ENCODE assay signal across 13 cellular contexts in the genomic region with DNA sequence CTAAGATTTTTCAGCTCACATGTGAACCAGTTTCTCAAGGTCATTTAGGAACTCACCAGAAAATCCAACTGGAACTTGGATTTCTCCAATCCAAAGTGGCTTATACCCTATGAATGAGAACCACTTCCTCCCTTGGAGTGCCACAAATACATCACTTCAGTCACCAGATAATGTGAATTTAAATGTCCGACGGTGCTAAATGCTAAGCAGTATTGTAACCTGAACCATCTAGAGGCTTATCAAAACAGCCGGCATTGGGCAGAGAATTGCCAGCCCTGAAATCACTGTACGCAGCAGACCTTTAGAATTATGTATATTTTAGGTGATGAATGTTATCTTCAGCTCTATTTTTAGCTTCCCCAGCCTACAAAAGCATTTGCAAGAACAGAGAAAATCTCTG.
"Had no signal": no experiment of that assay in that cellular context is flagged by ENCODE, and none has a peak within 500 bp of the region (broad histone marks: within the 10 kb centered on the region; RNA-seq: fewer than 3 reads in every experiment).

No MANE protein-coding gene starts in this region.

- H3K27ac Mint-ChIP-seq: activated naive CD4-positive, alpha-beta T cell treated with anti-CD3 and anti-CD28 coated beads, Interleukin-2, amount 10 ng/mL, durations not matched to agents 7 days and 5 days; activated T-helper 17 cell treated with anti-CD3 and anti-CD28 coated beads, Interleukin-2, amount 50 U/mL, for 72 hours; dendritic cell treated with granulocyte-macrophage colony-stimulating factor and Interleukin-4, amounts not matched to agents 40 ng/mL and 50 ng/mL, for 4 days; effector memory CD8-positive, alpha-beta T cell; nephron had no signal

- H3K4me3 Mint-ChIP-seq: activated naive CD4-positive, alpha-beta T cell treated with anti-CD3 and anti-CD28 coated beads, Interleukin-2, amount 10 ng/mL, durations not matched to agents 7 days and 5 days; activated T-helper 17 cell treated with anti-CD3 and anti-CD28 coated beads, Interleukin-2, amount 50 U/mL, for 72 hours; dendritic cell treated with granulocyte-macrophage colony-stimulating factor and Interleukin-4, amounts not matched to agents 40 ng/mL and 50 ng/mL, for 4 days; effector memory CD8-positive, alpha-beta T cell; nephron had no signal

- H3K4me1 Mint-ChIP-seq: activated naive CD4-positive, alpha-beta T cell treated with anti-CD3 and anti-CD28 coated beads, Interleukin-2, amount 10 ng/mL, durations not matched to agents 7 days and 5 days; activated T-helper 17 cell treated with anti-CD3 and anti-CD28 coated beads, Interleukin-2, amount 50 U/mL, for 72 hours had no signal

- H3K27me3 ChIP-seq: gastroesophageal sphincter, left lung had no signal

- H3K27ac ChIP-seq: epithelial cell of prostate, gastroesophageal sphincter, left lung had no signal

- ATAC-seq: activated T-helper 17 cell treated with anti-CD3 and anti-CD28 coated beads, Interleukin-2, amount 50 U/mL, for 72 hours; effector memory CD8-positive, alpha-beta T cell; gastroesophageal sphincter; left lung had no signal

- H3K4me1 ChIP-seq: left lung had no signal

- H3K36me3 Mint-ChIP-seq: activated naive CD4-positive, alpha-beta T cell treated with anti-CD3 and anti-CD28 coated beads, Interleukin-2, amount 10 ng/mL, durations not matched to agents 7 days and 5 days had no signal

- H3K4me3 ChIP-seq: gastroesophageal sphincter, left lung had no signal

- DNase-seq: activated CD4-positive, alpha-beta T cell treated with anti-CD3 and anti-CD28 coated beads, Interleukin-2, amount 50 U/mL, for 1 hour; activated CD4-positive, CD25-positive, alpha-beta regulatory T cell; activated naive CD4-positive, alpha-beta T cell treated with anti-CD3 and anti-CD28 coated beads, Interleukin-2, amount 10 ng/mL, durations not matched to agents 7 days and 5 days; activated T-cell treated with anti-CD3 and anti-CD28 coated beads for 4 hours; effector memory CD8-positive, alpha-beta T cell; islet precursor cell; left lung; stimulated activated CD4-positive, alpha-beta T cell treated with anti-CD3 and anti-CD28 coated beads, Interleukin-4, amount 100 ng/mL, for 4 hours had no signal

- H3K9me3 ChIP-seq: gastroesophageal sphincter had no signal

- H3K36me3 ChIP-seq: gastroesophageal sphincter, left lung had no signal

- H3K27me3 Mint-ChIP-seq: activated naive CD4-positive, alpha-beta T cell treated with anti-CD3 and anti-CD28 coated beads, Interleukin-2, amount 10 ng/mL, durations not matched to agents 7 days and 5 days had no signal
